ENCODE assay signal across 30 cellular contexts in the genomic region with DNA sequence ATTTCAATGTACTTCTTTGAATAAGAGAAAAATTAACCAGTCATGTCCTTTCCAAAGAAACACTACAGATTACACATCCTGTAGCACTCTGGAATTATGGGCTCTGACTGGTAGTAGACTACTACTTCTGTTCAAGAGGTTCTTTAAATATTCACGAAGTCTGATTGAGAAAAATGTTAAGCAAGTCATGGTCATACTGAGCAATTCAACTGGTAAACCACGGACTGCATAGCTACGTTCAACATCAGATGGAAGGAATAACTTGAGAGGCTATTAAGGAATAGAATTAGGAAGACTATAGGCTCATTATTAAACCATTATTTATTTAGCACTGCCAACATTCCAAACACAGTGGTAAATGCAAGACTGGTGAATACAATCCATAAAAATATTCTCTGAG.
"Had no signal": no experiment of that assay in that cellular context is flagged by ENCODE, and none has a peak within 500 bp of the region (broad histone marks: within the 10 kb centered on the region; RNA-seq: fewer than 3 reads in every experiment).

No MANE protein-coding gene starts in this region.

- H3K4me2 ChIP-seq: neural progenitor cell, smooth muscle cell had no signal

- H3K4me1 Mint-ChIP-seq: activated CD4-positive, alpha-beta T cell treated with anti-CD3 and anti-CD28 coated beads, Interleukin-2, amount 10 ng/mL, durations not matched to agents 7 days and 5 days; activated CD8-positive, alpha-beta memory T cell treated with anti-CD3 and anti-CD28 coated beads, Interleukin-2, amount 10 ng/mL, durations not matched to agents 7 days and 5 days; activated naive CD8-positive, alpha-beta T cell treated with anti-CD3 and anti-CD28 coated beads, Interleukin-2, amount 50 U/mL, for 24 hours; neural progenitor cell; stimulated activated naive B cell treated with anti-CD40 and anti-IgM and Interleukin-4, amounts not matched to agents 10 μg/mL and 1 μg/mL and 100 μg/mL, for 72 hours had no signal

- H3K36me3 ChIP-seq: colonic mucosa, gastrocnemius medialis, neural progenitor cell, uterus, WERI-Rb-1 had no signal

- H3K4me1 ChIP-seq: colonic mucosa, gastrocnemius medialis, neural progenitor cell, testis, uterus had no signal

- H2AFZ ChIP-seq: neural progenitor cell had no signal

- ATAC-seq: activated CD8-positive, alpha-beta memory T cell treated with anti-CD3 and anti-CD28 coated beads, Interleukin-2, amount 10 ng/mL, durations not matched to agents 7 days and 5 days; activated CD8-positive, alpha-beta T cell treated with anti-CD3 and anti-CD28 coated beads for 36 hours; activated naive CD8-positive, alpha-beta T cell treated with anti-CD3 and anti-CD28 coated beads, Interleukin-2, amount 50 U/mL, for 24 hours; effector memory CD8-positive, alpha-beta T cell; esophagus mucosa; gastrocnemius medialis; left cardiac atrium; naive thymus-derived CD8-positive, alpha-beta T cell; sciatic nerve; stimulated activated naive B cell treated with anti-CD40 and anti-IgM and Interleukin-4, amounts not matched to agents 10 μg/mL and 1 μg/mL and 100 μg/mL, for 72 hours had no signal

- H3K9ac ChIP-seq: neural progenitor cell had no signal

- H3K27ac Mint-ChIP-seq: activated CD4-positive, alpha-beta T cell treated with anti-CD3 and anti-CD28 coated beads, Interleukin-2, amount 10 ng/mL, durations not matched to agents 7 days and 5 days; activated CD8-positive, alpha-beta memory T cell treated with anti-CD3 and anti-CD28 coated beads, Interleukin-2, amount 10 ng/mL, durations not matched to agents 7 days and 5 days; activated CD8-positive, alpha-beta T cell treated with anti-CD3 and anti-CD28 coated beads for 36 hours; activated naive CD8-positive, alpha-beta T cell treated with anti-CD3 and anti-CD28 coated beads, Interleukin-2, amount 50 U/mL, for 24 hours; effector memory CD8-positive, alpha-beta T cell; naive thymus-derived CD8-positive, alpha-beta T cell; neural progenitor cell; stimulated activated naive B cell treated with anti-CD40 and anti-IgM and Interleukin-4, amounts not matched to agents 10 μg/mL and 1 μg/mL and 100 μg/mL, for 72 hours; T-helper 2 cell treated with Interferon-gamma antibody and Interleukin-4, amounts not matched to agents 5 μg/mL and 100 μg/mL, for 36 hours had no signal

- H3K4me3 Mint-ChIP-seq: activated CD4-positive, alpha-beta T cell treated with anti-CD3 and anti-CD28 coated beads, Interleukin-2, amount 10 ng/mL, durations not matched to agents 7 days and 5 days; activated CD8-positive, alpha-beta memory T cell treated with anti-CD3 and anti-CD28 coated beads, Interleukin-2, amount 10 ng/mL, durations not matched to agents 7 days and 5 days; activated CD8-positive, alpha-beta T cell treated with anti-CD3 and anti-CD28 coated beads for 36 hours; activated naive CD8-positive, alpha-beta T cell treated with anti-CD3 and anti-CD28 coated beads, Interleukin-2, amount 50 U/mL, for 24 hours; effector memory CD8-positive, alpha-beta T cell; naive thymus-derived CD8-positive, alpha-beta T cell; neural progenitor cell; stimulated activated naive B cell treated with anti-CD40 and anti-IgM and Interleukin-4, amounts not matched to agents 10 μg/mL and 1 μg/mL and 100 μg/mL, for 72 hours; T-helper 2 cell treated with Interferon-gamma antibody and Interleukin-4, amounts not matched to agents 5 μg/mL and 100 μg/mL, for 36 hours had no signal

- H3K36me3 Mint-ChIP-seq: activated CD8-positive, alpha-beta memory T cell treated with anti-CD3 and anti-CD28 coated beads, Interleukin-2, amount 10 ng/mL, durations not matched to agents 7 days and 5 days had no signal

- H3K4me3 ChIP-seq: colonic mucosa, dorsolateral prefrontal cortex, gastrocnemius medialis, neural progenitor cell, smooth muscle cell, testis, uterus had no signal

- H3K9me3 Mint-ChIP-seq: activated CD4-positive, alpha-beta T cell treated with anti-CD3 and anti-CD28 coated beads, Interleukin-2, amount 10 ng/mL, durations not matched to agents 7 days and 5 days; T-helper 2 cell treated with Interferon-gamma antibody and Interleukin-4, amounts not matched to agents 5 μg/mL and 100 μg/mL, for 36 hours had no signal

- H3K27me3 Mint-ChIP-seq: activated CD4-positive, alpha-beta T cell treated with anti-CD3 and anti-CD28 coated beads, Interleukin-2, amount 10 ng/mL, durations not matched to agents 7 days and 5 days; activated CD8-positive, alpha-beta memory T cell treated with anti-CD3 and anti-CD28 coated beads, Interleukin-2, amount 10 ng/mL, durations not matched to agents 7 days and 5 days; activated CD8-positive, alpha-beta T cell treated with anti-CD3 and anti-CD28 coated beads for 36 hours; activated naive CD8-positive, alpha-beta T cell treated with anti-CD3 and anti-CD28 coated beads, Interleukin-2, amount 50 U/mL, for 24 hours; effector memory CD8-positive, alpha-beta T cell; naive thymus-derived CD8-positive, alpha-beta T cell; stimulated activated naive B cell treated with anti-CD40 and anti-IgM and Interleukin-4, amounts not matched to agents 10 μg/mL and 1 μg/mL and 100 μg/mL, for 72 hours had no signal

- H3K27ac ChIP-seq: colonic mucosa, dorsolateral prefrontal cortex, gastrocnemius medialis, neural progenitor cell, uterus, WERI-Rb-1 had no signal

- H3K27me3 ChIP-seq: colonic mucosa, dorsolateral prefrontal cortex, gastrocnemius medialis, neural progenitor cell, testis, uterus had no signal

- H3K9me3 ChIP-seq: colonic mucosa, testis, uterus had no signal

- DNase-seq: activated CD4-positive, alpha-beta T cell treated with anti-CD3 and anti-CD28 coated beads, Interleukin-2, amount 10 ng/mL, durations not matched to agents 7 days and 5 days; activated CD4-positive, CD25-positive, alpha-beta regulatory T cell treated with anti-CD3 and anti-CD28 coated beads, Interleukin-2, amount 50 U/mL, for 72 hours; activated CD8-positive, alpha-beta memory T cell treated with anti-CD3 and anti-CD28 coated beads, Interleukin-2, amount 10 ng/mL, durations not matched to agents 7 days and 5 days; activated CD8-positive, alpha-beta T cell treated with anti-CD3 and anti-CD28 coated beads for 36 hours; activated gamma-delta T cell; activated naive CD4-positive, alpha-beta T cell treated with anti-CD3 and anti-CD28 coated beads, Interleukin-2, amount 50 U/mL, for 16 hours; activated naive CD8-positive, alpha-beta T cell treated with anti-CD3 and anti-CD28 coated beads, Interleukin-2, amount 50 U/mL, for 24 hours; activated T-cell treated with anti-CD3 and anti-CD28 coated beads for 4 hours; anterior cingulate cortex; central memory CD4-positive, alpha-beta T cell; colonic mucosa; dorsolateral prefrontal cortex; effector memory CD8-positive, alpha-beta T cell; gastrocnemius medialis; hypothalamus; left cardiac atrium; naive thymus-derived CD8-positive, alpha-beta T cell; posterior cingulate gyrus; stimulated activated CD4-positive, alpha-beta T cell treated with anti-CD3 and anti-CD28 coated beads, Interleukin-15, amount 100 ng/mL, for 24 hours; stimulated activated CD8-positive, alpha-beta memory T cell treated with anti-CD3 and anti-CD28 coated beads, Interleukin-4, amount 100 ng/mL, for 48 hours; stimulated activated naive B cell treated with anti-CD40 and anti-IgM and Interleukin-4, amounts not matched to agents 10 μg/mL and 1 μg/mL and 100 μg/mL, for 72 hours; testis; trophoblast cell; uterus; WERI-Rb-1 had no signal
